In genomic region chr17:45345554-45346254, GRCh38 we compare ENCODE assay signal across 9 cellular contexts. TPM values are rescaled to one million over a fixed set of nuclear protein-coding genes. Genes with fewer than 3 reads are reported as not detected.
DNase-seq lines count a peak whose midpoint lies in the region; ATAC-seq and TF ChIP-seq lines count a peak whose summit lies in the region.
"Had no signal": no experiment of that assay in that cellular context is flagged by ENCODE, and none has a peak within 500 bp of the region (broad histone marks: within the 10 kb centered on the region; RNA-seq: fewer than 3 reads in every experiment).

No MANE protein-coding gene starts in this region.

- no peaks in the 10 kb centered on the region for H4K20me1 ChIP-seq in GM23338 (replicated peaks; ENCODE audit: insufficient read depth)

- H3K27ac Mint-ChIP-seq in GM23338 (no peak overlapping the region), Calu3 (ENCODE audit: unreplicated experiment) (no peak overlapping the region)

- H3K9me3 ChIP-seq in esophagus muscularis mucosa (no peaks in the 10 kb centered on the region), ovary (no peaks in the 10 kb centered on the region)

- no peaks in the 10 kb centered on the region for H3K36me3 ChIP-seq in esophagus muscularis mucosa
- no peaks in the 10 kb centered on the region for H3K36me3 ChIP-seq in ovary
- no peaks in the 10 kb centered on the region for H3K36me3 ChIP-seq in GM23338 (ENCODE audit: insufficient read depth)

- H3K9me3 Mint-ChIP-seq in GM23338, result peaks cover 3% of the 10 kb centered on the region; the same call in 2 of the 3 replicates
- H3K9me3 Mint-ChIP-seq in Calu3 (ENCODE audit: low read depth, unreplicated experiment), result no peaks in the 10 kb centered on the region

- DNase-seq in AG09319 (ENCODE audit: extremely low read depth, low read depth) (peak; percentile 43), NCI-H69 (lab: John Stamatoyannopoulos, UW) (peak; percentile 34), esophagus muscularis mucosa (ENCODE audit: extremely low spot score) (no peak), ovary (peak in 3 of 5 donors; percentile 19 to 41 (median 37)), GM23338 (ENCODE audit: low spot score) (no peak), Calu3 (no peak), kidney tubule cell (ENCODE audit: low spot score) (no peak), retina (no peak)
- DNase-seq: NCI-H345 had no signal

- TF ChIP-seq EP300 in esophagus muscularis mucosa (IDR thresholded peaks at IDR 0.05) (no peak), ovary (IDR thresholded peaks at IDR 0.05) (no peak)

- no peaks in the 10 kb centered on the region; the same call in 2 of the 3 replicates for H3K36me3 Mint-ChIP-seq in GM23338 (ENCODE audit: low read depth)
- no peaks in the 10 kb centered on the region for H3K36me3 Mint-ChIP-seq in Calu3 (ENCODE audit: insufficient read depth, unreplicated experiment)

- no peaks in the 10 kb centered on the region; the same call in 1 of the 2 replicates for H3F3A ChIP-seq in GM23338 (replicated peaks; ENCODE audit: low read depth)

- no peak overlapping the region for H3K4me3 ChIP-seq in esophagus muscularis mucosa
- no peak overlapping the region for H3K4me3 ChIP-seq in ovary
- H3K4me3 ChIP-seq in GM23338, result no peak overlapping the region

- H3K4me1 ChIP-seq in esophagus muscularis mucosa (peaks cover 20 to 32% (median 27%) of the 10 kb centered on the region in 4 donors), ovary (ENCODE audit: insufficient read depth) (peaks cover 13% of the 10 kb centered on the region), GM23338 (ENCODE audit: insufficient read depth) (peaks cover 14% of the 10 kb centered on the region)

- TF ChIP-seq CTCF in AG09319 (IDR thresholded peaks at IDR 0.05; ENCODE audit: low read depth, low read length), result no peak
- TF ChIP-seq CTCF in esophagus muscularis mucosa (IDR thresholded peaks at IDR 0.05), result no peak
- no peak for TF ChIP-seq CTCF in ovary (IDR thresholded peaks at IDR 0.05)
- no peak for TF ChIP-seq CTCF in GM23338 (conservative IDR thresholded peaks at IDR 0.05; ENCODE audit: low read depth in 2 of 2)
- no peak for TF ChIP-seq CTCF in Calu3 (IDR thresholded peaks at IDR 0.05; ENCODE audit: unreplicated experiment)

- H3K27me3 ChIP-seq in esophagus muscularis mucosa, result no peaks in the 10 kb centered on the region
- H3K27me3 ChIP-seq in ovary, result no peaks in the 10 kb centered on the region
- no peaks in the 10 kb centered on the region for H3K27me3 ChIP-seq in GM23338 (ENCODE audit: insufficient read depth)

- CTCF ChIA-PET in Calu3 (lab: Charles Lee), result no interaction called here

- no peaks in the 10 kb centered on the region for H3K79me2 ChIP-seq in GM23338 (replicated peaks; ENCODE audit: insufficient read depth)

- 42% methylated on average over 3 of the region's 3 CpGs for whole genome bisulfite sequencing in esophagus muscularis mucosa
- 4 to 10% (median 5%) methylated on average over 3 of the region's 3 CpGs for WGBS in ovary, 3 donors

- H2AFZ ChIP-seq in GM23338, result no peak overlapping the region; the same call in 1 of the 2 replicates

- H3K27me3 Mint-ChIP-seq in GM23338 (ENCODE audit: insufficient read depth, low read depth, poor library complexity) (peaks cover 3% of the 10 kb centered on the region), Calu3 (ENCODE audit: unreplicated experiment) (no peaks in the 10 kb centered on the region)

- no peak for TF ChIP-seq POLR2A in esophagus muscularis mucosa (IDR thresholded peaks at IDR 0.05; ENCODE audit: low read depth)
- TF ChIP-seq POLR2A in ovary (IDR thresholded peaks at IDR 0.05), result no peak

- no peak for ATAC-seq in GM23338

- H3K4me1 Mint-ChIP-seq in GM23338 (peaks cover 12% of the 10 kb centered on the region), Calu3 (ENCODE audit: low read depth, unreplicated experiment) (peaks cover 11% of the 10 kb centered on the region)

- no peak overlapping the region for H3K4me2 ChIP-seq in GM23338

- H3K27ac ChIP-seq in esophagus muscularis mucosa (replicated peaks in 1 of 4) (peak overlapping the region; percentile 51 to 68 (median 60)), ovary (no peak overlapping the region), GM23338 (ENCODE audit: low read depth) (no peak overlapping the region)

- intact Hi-C loops in esophagus muscularis mucosa (cut with DNase I), result no loop called here
- intact Hi-C loops in ovary (cut with DNase I), result no loop called here
- intact Hi-C loops in Calu3 (cut with micrococcal nuclease; ENCODE audit: unreplicated experiment), result no loop called here

- no TSS peak for BruUV-seq in Calu3 (replicated peaks; lab: Mats Ljungman, UMichigan)

- H3K9me2 ChIP-seq in GM23338 (ENCODE audit: insufficient read depth), result no peaks in the 10 kb centered on the region

- H3K4me3 Mint-ChIP-seq in GM23338 (no peak overlapping the region), Calu3 (ENCODE audit: low read depth, unreplicated experiment) (no peak overlapping the region)

TF ChIP-seq in GM23338, 12 proteins besides CTCF, POLR2A, EP300 and RAD21 (continues in another document):
- TF ChIP-seq STAT1 (IDR thresholded peaks at IDR 0.05; ENCODE audit: unreplicated experiment) (no peak), EZH2phosphoT487 (IDR thresholded peaks at IDR 0.05; ENCODE audit: unreplicated experiment) (no peak), ZNF331 (CRISPR knock-in tag; IDR thresholded peaks at IDR 0.05; ENCODE audit: low read depth) (no peak), ZNF462 (CRISPR knock-in tag; IDR thresholded peaks at IDR 0.05) (no peak), ZNF114 (CRISPR knock-in tag; IDR thresholded peaks at IDR 0.05) (no peak)

RNA-seq across cellular contexts. Expression of gene MAP3K14, which starts 28.9 kb away (rescaled TPM):
- total RNA-seq in esophagus muscularis mucosa (10 to 100 TPM in 3 of 4 donors, 1 to 10 TPM in 1; 7.8 to 26.5 (median 10.6) TPM), ovary (10 to 100 TPM in 6 of 7 donors, 1 to 10 TPM in 1; 4.1 to 19.8 (median 13.0) TPM), Calu3 (2022) (26.7 and 33.2 TPM in 2 replicates)
- polyA plus RNA-seq in ovary (1 to 10 TPM; 2.4 to 7.0 TPM), GM23338 (2016; fragmentation: Nextera tagmentation; extraction: Ambion mirVana) (1.3 and 1.4 TPM in 2 replicates)
- 3.9 and 4.9 TPM in 2 replicates for total RNA-seq in GM23338 (2014; rRNA removed; shearing (Covaris generic))

Comparison
In these comparisons a context has a peak if more than half of its experiments do, and no peak if none do; other contexts are left out.
1. DNase-seq: peak in AG09319 (single experiment), NCI-H69 (single experiment) and ovary (3 of 5); none in esophagus muscularis mucosa (single experiment), GM23338 (single experiment), Calu3 (single experiment), kidney tubule cell (single experiment) and retina (single experiment).
2. H3K27ac ChIP-seq: peak in esophagus muscularis mucosa (4 of 4); none in ovary (0 of 2) and GM23338 (single experiment).